ENCODE assay signal across 22 cellular contexts in genomic region chr3:59581000-59581399, GRCh38.
"Had no signal": no experiment of that assay in that cellular context is flagged by ENCODE, and none has a peak within 500 bp of the region (broad histone marks: within the 10 kb centered on the region; RNA-seq: fewer than 3 reads in every experiment).

No MANE protein-coding gene starts in this region.

- H3K27ac Mint-ChIP-seq: activated CD4-positive, alpha-beta T cell treated with anti-CD3 and anti-CD28 coated beads, Interleukin-2, amount 10 ng/mL, durations not matched to agents 7 days and 5 days; activated CD8-positive, alpha-beta T cell treated with anti-CD3 and anti-CD28 coated beads, Interleukin-2, amount 10 ng/mL, durations not matched to agents 7 days and 5 days; activated T-helper 1 cell treated with anti-CD3 and anti-CD28 coated beads, Interleukin-12 subunit alpha, Interleukin-12 subunit beta, Interleukin-2, Interleukin-4 antibody, amounts not matched to agents 30 ng/mL and 10 ng/mL and 1 ng/mL, durations not matched to agents 14 hours and 24 hours and 36 hours; memory B cell had no signal

- H3K4me3 Mint-ChIP-seq: activated CD4-positive, alpha-beta T cell treated with anti-CD3 and anti-CD28 coated beads, Interleukin-2, amount 10 ng/mL, durations not matched to agents 7 days and 5 days; activated CD8-positive, alpha-beta T cell treated with anti-CD3 and anti-CD28 coated beads, Interleukin-2, amount 10 ng/mL, durations not matched to agents 7 days and 5 days; activated T-helper 1 cell treated with anti-CD3 and anti-CD28 coated beads, Interleukin-12 subunit alpha, Interleukin-12 subunit beta, Interleukin-2, Interleukin-4 antibody, amounts not matched to agents 30 ng/mL and 10 ng/mL and 1 ng/mL, durations not matched to agents 14 hours and 24 hours and 36 hours; memory B cell; naive thymus-derived CD4-positive, alpha-beta T cell; neural crest cell had no signal

- H3K4me1 ChIP-seq: body of pancreas, upper lobe of left lung had no signal

- H3K4me1 Mint-ChIP-seq: memory B cell, neural crest cell had no signal

- H3K9me3 ChIP-seq: body of pancreas had no signal

- H3K36me3 ChIP-seq: upper lobe of left lung, WERI-Rb-1 had no signal

- ATAC-seq: activated CD8-positive, alpha-beta T cell treated with anti-CD3 and anti-CD28 coated beads, Interleukin-2, amount 10 ng/mL, durations not matched to agents 7 days and 5 days; body of pancreas; naive thymus-derived CD4-positive, alpha-beta T cell; sciatic nerve; stimulated activated naive CD8-positive, alpha-beta T cell treated with anti-CD3 and anti-CD28 coated beads, Interleukin-15, Interleukin-2, amounts not matched to agents 100 U/mL and 50 U/mL, for 24 hours had no signal

- H3K27ac ChIP-seq: body of pancreas, upper lobe of left lung, WERI-Rb-1 had no signal

- H3K4me3 ChIP-seq: body of pancreas, smooth muscle cell, upper lobe of left lung had no signal

- H3K4me2 ChIP-seq: smooth muscle cell had no signal

- H3K27me3 Mint-ChIP-seq: activated CD4-positive, alpha-beta T cell treated with anti-CD3 and anti-CD28 coated beads, Interleukin-2, amount 10 ng/mL, durations not matched to agents 7 days and 5 days had no signal

- H3K27me3 ChIP-seq: body of pancreas, upper lobe of left lung had no signal

- DNase-seq: activated CD4-positive, alpha-beta T cell treated with anti-CD3 and anti-CD28 coated beads, Interleukin-2, amount 10 ng/mL, durations not matched to agents 7 days and 5 days; activated CD4-positive, CD25-positive, alpha-beta regulatory T cell treated with anti-CD3 and anti-CD28 coated beads, Interleukin-2, amount 50 U/mL, for 72 hours; activated CD8-positive, alpha-beta T cell treated with anti-CD3 and anti-CD28 coated beads, Interleukin-2, amount 10 ng/mL, durations not matched to agents 7 days and 5 days; activated gamma-delta T cell; activated naive CD4-positive, alpha-beta T cell treated with anti-CD3 and anti-CD28 coated beads, Interleukin-2, amount 50 U/mL, for 16 hours; anterior cingulate cortex; body of pancreas; effector CD4-positive, alpha-beta T cell; hypothalamus; naive thymus-derived CD4-positive, alpha-beta T cell; occipital lobe; posterior cingulate gyrus; stimulated activated CD4-positive, alpha-beta T cell treated with anti-CD3 and anti-CD28 coated beads, Interleukin-15, amount 100 ng/mL, for 24 hours; stimulated activated naive CD8-positive, alpha-beta T cell treated with anti-CD3 and anti-CD28 coated beads, Interleukin-15, Interleukin-2, amounts not matched to agents 100 U/mL and 50 U/mL, for 24 hours; T-helper 1 cell; upper lobe of left lung; WERI-Rb-1 had no signal
